Comparison of ENCODE assay signal across 9 cellular contexts in the genomic region with DNA sequence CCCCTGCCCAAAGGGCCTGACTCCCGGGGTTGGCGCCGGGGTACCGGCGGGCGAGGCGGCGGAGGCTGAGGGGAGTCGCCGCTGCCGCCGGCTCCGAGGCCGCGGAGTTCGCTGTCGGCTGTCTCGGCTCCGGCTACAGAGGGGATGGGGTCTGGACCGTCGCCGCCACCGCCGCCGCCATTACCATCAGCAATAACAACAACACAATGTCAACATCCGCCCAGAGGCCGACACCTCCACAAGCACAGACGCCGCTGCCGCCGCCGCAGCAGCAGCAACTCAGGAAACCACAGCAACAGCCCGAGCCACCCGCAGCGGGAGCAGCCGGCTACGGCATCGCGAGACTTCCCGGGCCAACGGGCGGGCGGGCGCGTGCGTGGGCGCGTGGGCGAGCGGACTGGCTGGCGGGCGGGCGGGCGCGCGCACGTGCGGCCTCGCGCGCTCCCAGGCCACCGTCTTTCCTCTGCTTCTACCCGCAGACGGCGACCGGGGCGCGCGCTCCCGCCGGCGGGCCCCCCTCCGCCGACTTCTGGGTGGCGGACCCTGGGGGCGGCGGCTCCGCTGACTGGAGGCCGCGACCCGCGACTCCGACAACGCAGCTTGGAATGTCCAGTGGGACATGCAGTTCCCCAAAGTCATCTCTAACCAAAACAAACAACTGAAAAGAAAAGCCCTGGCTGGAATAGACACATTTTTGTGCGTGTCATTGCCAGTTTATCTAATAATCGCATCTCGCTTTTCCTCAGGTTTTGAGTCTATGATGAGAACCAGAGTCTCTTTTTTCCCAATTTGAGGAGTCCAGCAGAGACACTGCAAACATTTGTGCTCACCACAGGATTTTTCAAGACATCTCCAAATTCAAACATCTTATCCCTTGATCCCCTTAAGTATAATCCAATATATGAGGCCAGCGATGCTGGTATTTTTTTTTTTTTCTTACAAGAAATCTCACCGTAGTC. TPM values are rescaled to one million over a fixed set of nuclear protein-coding genes. Genes with fewer than 3 reads are reported as not detected.
DNase-seq lines count a peak whose midpoint lies in the region; ATAC-seq, FAIRE-seq and TF ChIP-seq lines count a peak whose summit lies in the region.
"Had no signal": no experiment of that assay in that cellular context is flagged by ENCODE, and none has a peak within 500 bp of the region (broad histone marks: within the 10 kb centered on the region; RNA-seq: fewer than 3 reads in every experiment).

A gene (minus strand): TSS at position 289 of the 959 bp plus-strand sequence. CDS start 305 bp downstream, outside the sequence.

- peaks cover 49% of the 10 kb centered on the region for H3K4me1 ChIP-seq in keratinocyte (ENCODE audit: control insufficient read depth, extremely low read depth, insufficient read depth, low read length)

- no peak for TF ChIP-seq CTCF in keratinocyte (optimal IDR thresholded peaks at IDR 0.05 in 1 of 3, IDR thresholded peaks at IDR 0.05 in 1 of 3, conservative IDR thresholded peaks at IDR 0.05 in 1 of 3; ENCODE audit: extremely low read depth in 1 of 3, insufficient read depth in 2 of 3, low read length in 3 of 3)

- H2AFZ ChIP-seq in keratinocyte (ENCODE audit: control insufficient read depth, low read length): peak within 1 kb of the TSS; percentile 64

- no peaks in the 10 kb centered on the region for H3K9me3 ChIP-seq in keratinocyte (ENCODE audit: control insufficient read depth, low read depth, low read length)

- H3K4me3 ChIP-seq in keratinocyte (ENCODE audit: control insufficient read depth in 2 of 3, extremely low read depth in 1 of 3, insufficient read depth in 2 of 3, low read depth in 1 of 3, low read length in 3 of 3): peak within 1 kb of the TSS; percentile 95 to 97 (median 96)

- DNase-seq in Ammon's horn (ENCODE audit: low spot score) (peak; percentile 93), GM19238 (ENCODE audit: insufficient read length, low spot score) (peak; percentile 90), NCI-H510A treated with DMSO at 0.1 percent for 48 hours (lab: John Stamatoyannopoulos, UW) (peak; percentile 92), cerebellum (ENCODE audit: low spot score) (peak; percentile 92), keratinocyte (ENCODE audit: low read depth, low spot score) (no peak)
- DNase-seq in activated CD4-positive, alpha-beta T cell treated with anti-CD3 and anti-CD28 coated beads for 1 hour: peak; percentile 96
- peak; percentile 87 to 94 (median 91) for DNase-seq in stimulated activated CD4-positive, alpha-beta T cell treated with anti-CD3 and anti-CD28 coated beads, Interleukin-12 subunit alpha, Interleukin-12 subunit beta, amount 100 ng/mL, for 48 hours (ENCODE audit: low read depth in 2 of 3, low spot score in 1 of 3)

- H3K9ac ChIP-seq in keratinocyte (ENCODE audit: control insufficient read depth, extremely low read depth, insufficient read depth, low read length): peak within 1 kb of the TSS; percentile 98

- peak within 1 kb of the TSS; percentile 93 for H3K4me2 ChIP-seq in keratinocyte (ENCODE audit: control insufficient read depth, extremely low read depth, insufficient read depth, low read depth, low read length)

- dilution Hi-C loops in keratinocyte (cut with MboI; ENCODE audit: extremely low pct_ligation_motif_present, low sequenced_read_pairs): no loop called here

- H3K27ac ChIP-seq in keratinocyte (ENCODE audit: control insufficient read depth, insufficient read depth, low read length): peak within 1 kb of the TSS; percentile 92

- FAIRE-seq in keratinocyte (lab: Jason Lieb, UNC): no peak
- FAIRE-seq: colon had no signal

- H3K9me1 ChIP-seq in keratinocyte (ENCODE audit: control insufficient read depth, extremely low read depth, insufficient read depth, low read length): no peaks in the 10 kb centered on the region

- peaks cover 0 to 4% of the 10 kb centered on the region in 2 experiments for H3K36me3 ChIP-seq in keratinocyte (ENCODE audit: control insufficient read depth in 2 of 2, extremely low read depth in 1 of 2, insufficient read depth in 2 of 2, low read length in 2 of 2)

- peaks cover 48% of the 10 kb centered on the region for H3K79me2 ChIP-seq in keratinocyte (ENCODE audit: control insufficient read depth, insufficient read depth, low read length)

- H3K27me3 ChIP-seq in keratinocyte (ENCODE audit: control insufficient read depth, extremely low read depth, insufficient read depth, low read length): no peaks in the 10 kb centered on the region

- ATAC-seq in HG03439 (IDR thresholded peaks at IDR 0.05; ENCODE audit: unreplicated experiment): peak; percentile 96

- no peaks in the 10 kb centered on the region for H4K20me1 ChIP-seq in keratinocyte (ENCODE audit: control insufficient read depth, extremely low read depth, insufficient read depth, low read length)

RNA-seq across cellular contexts. Expression of the gene that starts here (rescaled TPM):
- 33.1 TPM for total RNA-seq in cerebellum
- 14.8 to 21.9 TPM (median 16.9 TPM) in 3 replicates for polyA plus RNA-seq in keratinocyte
- polyA plus RNA-seq in keratinocyte (2011; ENCODE audit: low read depth): 44.5 TPM
- polyA plus RNA-seq in keratinocyte (2011; cell fraction: cytosol; rRNA removed): 14.3 and 20.4 TPM in 2 replicates
- 10.4 and 15.2 TPM in 2 replicates for polyA plus RNA-seq in keratinocyte (2011; cell fraction: nucleus; rRNA removed)
- polyA plus RNA-seq in keratinocyte (2012; ENCODE audit: low replicate concordance): 14.9 and 45.3 TPM in 2 replicates
- polyA minus RNA-seq in keratinocyte: 3.3 to 10.7 TPM (median 8.0 TPM) in 3 replicates
- 32.6 TPM for polyA minus RNA-seq in keratinocyte (2011; cell fraction: cytosol; rRNA and poly(A)+ RNA removed)
- polyA minus RNA-seq in keratinocyte (2011; cell fraction: nucleus; rRNA and poly(A)+ RNA removed): 24.2 and 24.7 TPM in 2 replicates
